26 cellular contexts compared by ENCODE assay signal in genomic region chr5:1058988-1059883, GRCh38. TPM values are rescaled to one million over a fixed set of nuclear protein-coding genes. Genes with fewer than 3 reads are reported as not detected.
"Had no signal": no experiment of that assay in that cellular context is flagged by ENCODE, and none has a peak within 500 bp of the region (broad histone marks: within the 10 kb centered on the region; RNA-seq: fewer than 3 reads in every experiment).

No MANE protein-coding gene starts in this region.

- H3K9me3 ChIP-seq: lower lobe of right lung, pancreas, prostate gland, spleen, suprapubic skin, tibial artery, upper lobe of right lung had no signal

- H3K9me3 Mint-ChIP-seq: activated naive CD8-positive, alpha-beta T cell treated with anti-CD3 and anti-CD28 coated beads, Interleukin-2, amount 10 ng/mL, durations not matched to agents 7 days and 5 days; activated T-cell treated with anti-CD3 and anti-CD28 coated beads, Interleukin-2, amount 50 U/mL, for 72 hours; central memory CD8-positive, alpha-beta T cell; nephron had no signal

- H3K27me3 Mint-ChIP-seq: activated naive CD8-positive, alpha-beta T cell treated with anti-CD3 and anti-CD28 coated beads, Interleukin-2, amount 10 ng/mL, durations not matched to agents 7 days and 5 days; central memory CD8-positive, alpha-beta T cell had no signal

- H3K4me3 Mint-ChIP-seq: activated naive CD8-positive, alpha-beta T cell treated with anti-CD3 and anti-CD28 coated beads, Interleukin-2, amount 10 ng/mL, durations not matched to agents 7 days and 5 days; activated T-cell treated with anti-CD3 and anti-CD28 coated beads, Interleukin-2, amount 50 U/mL, for 72 hours; central memory CD8-positive, alpha-beta T cell; nephron had no signal

- H3K27me3 ChIP-seq: hepatocyte, pancreas, spleen, suprapubic skin, tibial artery, upper lobe of right lung had no signal

- DNase-seq: activated CD4-positive, alpha-beta T cell treated with anti-CD3 and anti-CD28 coated beads for 4 hours; activated CD4-positive, alpha-beta T cell treated with anti-CD3 and anti-CD28 coated beads, Interleukin-2, amount 50 U/mL, for 4 hours; activated naive CD4-positive, alpha-beta T cell treated with Interleukin-2 at 50 U/mL for 16 hours; activated naive CD8-positive, alpha-beta T cell treated with anti-CD3 and anti-CD28 coated beads, Interleukin-2, amount 10 ng/mL, durations not matched to agents 7 days and 5 days; activated T-cell treated with anti-CD3 and anti-CD28 coated beads for 4 hours; activated T-cell treated with anti-CD3 and anti-CD28 coated beads, Interleukin-2, amount 50 U/mL, for 72 hours; dermis blood vessel endothelial cell; effector CD4-positive, alpha-beta T cell; islet precursor cell; left colon; lower lobe of right lung; mesendoderm; spleen; stimulated activated naive CD4-positive, alpha-beta T cell; T-helper 9 cell; tibial artery; upper lobe of right lung had no signal

- H3K4me2 ChIP-seq: hepatocyte had no signal

- H3K36me3 Mint-ChIP-seq: activated naive CD8-positive, alpha-beta T cell treated with anti-CD3 and anti-CD28 coated beads, Interleukin-2, amount 10 ng/mL, durations not matched to agents 7 days and 5 days had no signal

- H3K4me1 ChIP-seq: lower lobe of right lung, pancreas, prostate gland, spleen, suprapubic skin, tibial artery, upper lobe of right lung had no signal

- H3K79me2 ChIP-seq: hepatocyte had no signal

- ATAC-seq: activated T-cell treated with anti-CD3 and anti-CD28 coated beads, Interleukin-2, amount 50 U/mL, for 72 hours; left colon; lower lobe of right lung; pancreas; upper lobe of right lung had no signal

- H3K4me1 Mint-ChIP-seq: activated naive CD8-positive, alpha-beta T cell treated with anti-CD3 and anti-CD28 coated beads, Interleukin-2, amount 10 ng/mL, durations not matched to agents 7 days and 5 days; central memory CD8-positive, alpha-beta T cell; nephron had no signal

- H2AFZ ChIP-seq: hepatocyte had no signal

- H3K27ac Mint-ChIP-seq: activated naive CD8-positive, alpha-beta T cell treated with anti-CD3 and anti-CD28 coated beads, Interleukin-2, amount 10 ng/mL, durations not matched to agents 7 days and 5 days; activated T-cell treated with anti-CD3 and anti-CD28 coated beads, Interleukin-2, amount 50 U/mL, for 72 hours; nephron had no signal

- H3K4me3 ChIP-seq: hepatocyte, lower lobe of right lung, pancreas, prostate gland, spleen, suprapubic skin, tibial artery, upper lobe of right lung had no signal

- H3K27ac ChIP-seq: epithelial cell of prostate, hepatocyte, lower lobe of right lung, pancreas, prostate gland, spleen, suprapubic skin, tibial artery, upper lobe of right lung, VCaP had no signal

RNA-seq across cellular contexts. Expression of gene NKD2, which starts 50.6 kb away (rescaled TPM):
- total RNA-seq: mononuclear cell had no signal
